ENCODE assay signal across 24 cellular contexts in genomic region chr20:12270863-12271262, GRCh38.
"Had no signal": no experiment of that assay in that cellular context is flagged by ENCODE, and none has a peak within 500 bp of the region (broad histone marks: within the 10 kb centered on the region; RNA-seq: fewer than 3 reads in every experiment).

No MANE protein-coding gene starts in this region.

- ATAC-seq: left ventricle myocardium superior; naive thymus-derived CD4-positive, alpha-beta T cell; sciatic nerve; stimulated activated effector memory CD8-positive, alpha-beta T cell treated with anti-CD3 and anti-CD28 coated beads, Interleukin-12 subunit alpha, Interleukin-12 subunit beta, amount 100 ng/mL, for 72 hours had no signal

- H3K4me3 ChIP-seq: colonic mucosa, esophagus muscularis mucosa, lung, prostate gland, right atrium auricular region, stomach, thyroid gland had no signal

- DNase-seq: colonic mucosa; effector CD8-positive, alpha-beta T cell; foreskin melanocyte; glutamatergic neuron; hypothalamus; left ventricle myocardium superior; mesenchymal stem cell; midbrain; naive thymus-derived CD4-positive, alpha-beta T cell; nephron progenitor cell; nucleus accumbens; stimulated activated CD4-positive, alpha-beta T cell treated with anti-CD3 and anti-CD28 coated beads, Interleukin-2, amount 100 ng/mL, for 24 hours; stimulated activated CD4-positive, alpha-beta T cell treated with anti-CD3 and anti-CD28 coated beads, Interleukin-4, amount 100 ng/mL, for 24 hours; stimulated activated naive CD4-positive, alpha-beta T cell treated with Interleukin-2 at 50 U/mL for 16 hours; stomach; thyroid gland; trophoblast cell had no signal

- H3K27me3 ChIP-seq: colonic mucosa, esophagus muscularis mucosa, right atrium auricular region, stomach, thyroid gland had no signal

- H3K4me3 Mint-ChIP-seq: dendritic cell treated with granulocyte-macrophage colony-stimulating factor and Interleukin-4, amounts not matched to agents 40 ng/mL and 50 ng/mL, for 4 days; naive thymus-derived CD4-positive, alpha-beta T cell; nephron progenitor cell; stimulated activated effector memory CD8-positive, alpha-beta T cell treated with anti-CD3 and anti-CD28 coated beads, Interleukin-12 subunit alpha, Interleukin-12 subunit beta, amount 100 ng/mL, for 72 hours had no signal

- H3K27ac Mint-ChIP-seq: dendritic cell treated with granulocyte-macrophage colony-stimulating factor and Interleukin-4, amounts not matched to agents 40 ng/mL and 50 ng/mL, for 4 days; naive thymus-derived CD4-positive, alpha-beta T cell; nephron progenitor cell; stimulated activated effector memory CD8-positive, alpha-beta T cell treated with anti-CD3 and anti-CD28 coated beads, Interleukin-12 subunit alpha, Interleukin-12 subunit beta, amount 100 ng/mL, for 72 hours had no signal

- H3K9me3 ChIP-seq: colonic mucosa, esophagus muscularis mucosa, prostate gland, right atrium auricular region, stomach, thyroid gland had no signal

- H3K4me1 ChIP-seq: colonic mucosa, esophagus muscularis mucosa, prostate gland, right atrium auricular region, stomach, thyroid gland had no signal

- H3K9me3 Mint-ChIP-seq: nephron progenitor cell had no signal

- H3K27me3 Mint-ChIP-seq: dendritic cell treated with granulocyte-macrophage colony-stimulating factor and Interleukin-4, amounts not matched to agents 40 ng/mL and 50 ng/mL, for 4 days; naive thymus-derived CD4-positive, alpha-beta T cell had no signal

- H3K36me3 ChIP-seq: colonic mucosa, esophagus muscularis mucosa, prostate gland, right atrium auricular region, stomach, thyroid gland had no signal

- H3K27ac ChIP-seq: colonic mucosa, esophagus muscularis mucosa, prostate gland, right atrium auricular region, stomach, thyroid gland had no signal

- H3K4me1 Mint-ChIP-seq: naive thymus-derived CD4-positive, alpha-beta T cell; nephron progenitor cell; stimulated activated effector memory CD8-positive, alpha-beta T cell treated with anti-CD3 and anti-CD28 coated beads, Interleukin-12 subunit alpha, Interleukin-12 subunit beta, amount 100 ng/mL, for 72 hours had no signal

- H3K36me3 Mint-ChIP-seq: naive thymus-derived CD4-positive, alpha-beta T cell; stimulated activated effector memory CD8-positive, alpha-beta T cell treated with anti-CD3 and anti-CD28 coated beads, Interleukin-12 subunit alpha, Interleukin-12 subunit beta, amount 100 ng/mL, for 72 hours had no signal
